Comparison of ENCODE assay signal across 8 cellular contexts in genomic region chr11:9091044-9091936, GRCh38. TPM values are rescaled to one million over a fixed set of nuclear protein-coding genes. Genes with fewer than 3 reads are reported as not detected.
DNase-seq lines count a peak whose midpoint lies in the region; ATAC-seq and TF ChIP-seq lines count a peak whose summit lies in the region.

Gene SCUBE2, minus strand, starts transcription at chr11:9091599. Its CDS starts 71 bp downstream, at chr11:9091528.

- H3K27ac Mint-ChIP-seq in activated naive CD4-positive, alpha-beta T cell treated with anti-CD3 and anti-CD28 coated beads, Interleukin-2, amount 50 U/mL, for 24 hours: no peak within 1 kb of the TSS

- H3K9me3 Mint-ChIP-seq in activated naive CD4-positive, alpha-beta T cell treated with anti-CD3 and anti-CD28 coated beads, Interleukin-2, amount 50 U/mL, for 24 hours: no peaks in the 10 kb centered on the region

- H3K9me3 ChIP-seq in mesodermal cell (ENCODE audit: control insufficient read depth, low read length) (no peaks in the 10 kb centered on the region), vagina (no peaks in the 10 kb centered on the region)

- H3K4me3 ChIP-seq in coronary artery (peak within 1 kb of the TSS; percentile 79), mesodermal cell (ENCODE audit: extremely low read depth, insufficient read depth, low read length, poor library complexity, severe bottlenecking) (peak within 1 kb of the TSS; percentile 41), vagina (peak within 1 kb of the TSS; percentile 52 to 80)

- WGBS in mesodermal cell (ENCODE audit: insufficient coverage in 2 of 2), 2 experiments: 3% methylated on average over 72 to 82 of the region's 114 CpGs

- H3K27ac ChIP-seq in coronary artery (no peak within 1 kb of the TSS), mesodermal cell (ENCODE audit: low read depth, low read length, severe bottlenecking) (no peak within 1 kb of the TSS), vagina (peak within 1 kb of the TSS; percentile 25)

- no peak for DNase-seq in activated naive CD4-positive, alpha-beta T cell treated with anti-CD3 and anti-CD28 coated beads, Interleukin-2, amount 50 U/mL, for 16 hours
- DNase-seq in coronary artery (ENCODE audit: low spot score) (no peak), vagina (ENCODE audit: extremely low spot score in 2 of 2) (no peak), activated gamma-delta T cell (lab: John Stamatoyannopoulos, UW) (no peak)

- TF ChIP-seq CTCF in coronary artery (IDR thresholded peaks at IDR 0.05) (no peak), vagina (IDR thresholded peaks at IDR 0.05) (no peak)

- H3K4me3 Mint-ChIP-seq in activated naive CD4-positive, alpha-beta T cell treated with anti-CD3 and anti-CD28 coated beads, Interleukin-2, amount 50 U/mL, for 24 hours: peak within 1 kb of the TSS; percentile 58

- peaks cover 2% of the 10 kb centered on the region for H3K36me3 Mint-ChIP-seq in activated naive CD4-positive, alpha-beta T cell treated with anti-CD3 and anti-CD28 coated beads, Interleukin-2, amount 50 U/mL, for 24 hours

- ATAC-seq in HG03139 (IDR thresholded peaks at IDR 0.05; ENCODE audit: unreplicated experiment) (no peak), GM21515 (IDR thresholded peaks at IDR 0.05; ENCODE audit: unreplicated experiment) (no peak)

- no peak for TF ChIP-seq POLR2A in vagina (IDR thresholded peaks at IDR 0.05)

- H3K36me3 ChIP-seq in mesodermal cell (ENCODE audit: control insufficient read depth, insufficient read depth, low read length) (no peaks in the 10 kb centered on the region), vagina (no peaks in the 10 kb centered on the region)

- H3K4me1 Mint-ChIP-seq in activated naive CD4-positive, alpha-beta T cell treated with anti-CD3 and anti-CD28 coated beads, Interleukin-2, amount 50 U/mL, for 24 hours: no peaks in the 10 kb centered on the region

- peaks cover 49% of the 10 kb centered on the region for H3K27me3 Mint-ChIP-seq in activated naive CD4-positive, alpha-beta T cell treated with anti-CD3 and anti-CD28 coated beads, Interleukin-2, amount 50 U/mL, for 24 hours

- H3K27me3 ChIP-seq in vagina: no peaks in the 10 kb centered on the region

- intact Hi-C loops in vagina (cut with DNase I): no loop called here

- H3K4me1 ChIP-seq in mesodermal cell (ENCODE audit: control insufficient read depth, insufficient read depth, low read length, poor library complexity, severe bottlenecking) (peaks cover 3% of the 10 kb centered on the region), vagina (peaks cover 4% of the 10 kb centered on the region)

RNA-seq across cellular contexts. Expression of gene SCUBE2, which starts in this region (rescaled TPM):
- polyA plus RNA-seq in mesodermal cell (2013, experiment 1 of 2): 1.7 TPM
- 0.66 TPM for polyA plus RNA-seq in mesodermal cell (2013, experiment 2 of 2)
- total RNA-seq in vagina: 36.3 TPM
